In the genomic region with DNA sequence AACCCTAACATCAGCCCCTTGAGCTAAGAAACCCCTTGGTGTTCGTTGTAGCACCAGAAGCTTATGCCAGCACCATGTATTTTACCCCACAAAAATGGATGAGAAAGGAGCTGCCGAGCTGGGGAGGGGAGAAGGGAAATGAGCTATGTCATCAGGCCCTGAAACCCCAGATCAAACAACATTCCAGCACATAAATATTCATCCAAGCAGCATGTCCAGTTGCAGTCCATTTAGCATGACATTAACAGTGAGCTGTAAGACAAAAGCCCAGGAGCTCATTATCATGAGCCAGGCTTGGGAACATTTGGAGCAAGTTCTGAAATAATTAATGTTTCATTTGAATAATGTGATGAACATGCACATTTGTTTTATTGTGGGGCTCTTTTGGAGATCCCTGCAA, we compare ENCODE assay signal across 27 cellular contexts.
"Had no signal": no experiment of that assay in that cellular context is flagged by ENCODE, and none has a peak within 500 bp of the region (broad histone marks: within the 10 kb centered on the region; RNA-seq: fewer than 3 reads in every experiment).

No MANE protein-coding gene starts in this region.

- H3K4me3 ChIP-seq: cardiac muscle cell had no signal

- H3K27ac ChIP-seq: cardiac muscle cell, WERI-Rb-1 had no signal

- H3K36me3 ChIP-seq: cardiac muscle cell, WERI-Rb-1 had no signal

- DNase-seq: activated CD4-positive, alpha-beta memory T cell treated with anti-CD3 and anti-CD28 coated beads, Interleukin-2, amount 10 ng/mL, durations not matched to agents 7 days and 5 days; activated CD4-positive, alpha-beta T cell treated with anti-CD3 and anti-CD28 coated beads for 1 hour; activated CD4-positive, alpha-beta T cell treated with anti-CD3 and anti-CD28 coated beads for 36 hours; activated CD4-positive, alpha-beta T cell treated with anti-CD3 and anti-CD28 coated beads for 48 hours; activated CD4-positive, alpha-beta T cell treated with anti-CD3 and anti-CD28 coated beads, Interleukin-2, amount 10 ng/mL, durations not matched to agents 7 days and 5 days; activated CD4-positive, alpha-beta T cell treated with anti-CD3 and anti-CD28 coated beads, Interleukin-2, amount 50 U/mL, for 48 hours; activated CD4-positive, CD25-positive, alpha-beta regulatory T cell; activated CD8-positive, alpha-beta memory T cell treated with anti-CD3 and anti-CD28 coated beads for 24 hours; activated CD8-positive, alpha-beta memory T cell treated with anti-CD3 and anti-CD28 coated beads, Interleukin-2, amount 10 ng/mL, durations not matched to agents 7 days and 5 days; activated CD8-positive, alpha-beta memory T cell treated with anti-CD3 and anti-CD28 coated beads, Interleukin-2, amount 50 U/mL, for 48 hours; activated CD8-positive, alpha-beta T cell treated with anti-CD3 and anti-CD28 coated beads, Interleukin-2, amount 10 ng/mL, durations not matched to agents 7 days and 5 days; activated effector memory CD4-positive, alpha-beta T cell treated with Interleukin-2 at 50 U/mL for 16 hours; activated gamma-delta T cell; activated naive CD4-positive, alpha-beta T cell treated with anti-CD3 and anti-CD28 coated beads, Interleukin-2, amount 10 ng/mL, durations not matched to agents 7 days and 5 days; activated naive CD4-positive, alpha-beta T cell treated with Interleukin-2 at 50 U/mL for 16 hours; activated naive CD8-positive, alpha-beta T cell treated with anti-CD3 and anti-CD28 coated beads, Interleukin-2, amount 10 ng/mL, durations not matched to agents 7 days and 5 days; activated naive CD8-positive, alpha-beta T cell treated with anti-CD3 and anti-CD28 coated beads, Interleukin-2, amount 50 U/mL, for 24 hours; activated T-cell treated with anti-CD3 and anti-CD28 coated beads, Interleukin-2, amount 50 U/mL, for 24 hours; activated T-cell treated with anti-CD3 and anti-CD28 coated beads, Interleukin-2, amount 50 U/mL, for 48 hours; amygdala; anterior cingulate cortex; caudate nucleus; T-helper 1 cell; T-helper 2 cell; T-helper 9 cell; WERI-Rb-1 had no signal

- H3K27me3 ChIP-seq: cardiac muscle cell had no signal
